ENCODE assay signal across 8 cellular contexts in the genomic region with DNA sequence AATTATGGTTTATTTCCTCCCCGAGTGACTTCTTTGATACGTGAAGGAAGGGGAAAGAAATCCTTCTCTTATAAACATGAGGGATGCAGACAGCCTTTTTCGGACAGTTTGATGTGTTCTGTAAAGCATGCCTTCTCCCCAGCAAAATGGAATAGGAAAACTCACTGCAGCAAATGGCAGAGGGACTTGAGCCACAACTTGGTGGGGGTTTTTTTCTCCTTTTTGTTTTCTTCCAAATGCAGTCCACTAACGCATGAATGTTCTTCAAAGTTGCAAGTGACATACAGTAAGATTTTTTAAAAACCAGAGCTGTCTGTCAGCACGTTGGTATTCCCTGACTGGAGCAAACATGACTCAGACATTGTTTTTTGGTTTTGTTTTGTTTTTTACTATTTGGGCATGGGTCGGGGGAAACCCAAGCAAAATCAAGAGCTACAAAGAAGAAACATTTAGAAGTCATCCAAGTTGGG. TPM values are rescaled to one million over a fixed set of nuclear protein-coding genes. Genes with fewer than 3 reads are reported as not detected.
DNase-seq lines count a peak whose midpoint lies in the region; ATAC-seq, FAIRE-seq and TF ChIP-seq lines count a peak whose summit lies in the region.

No MANE protein-coding gene starts in this region.

- peak overlapping the region in 9 of 10 donors; percentile 87 to 93 (median 91) for H3K27ac ChIP-seq in heart right ventricle
- H3K27ac ChIP-seq in breast epithelium, result peak overlapping the region; percentile 83 to 92
- peak overlapping the region; percentile 80 for H3K27ac ChIP-seq in mesodermal cell (ENCODE audit: low read depth, low read length, severe bottlenecking)
- peak overlapping the region in 1 of 2 donors; percentile 9 for H3K27ac ChIP-seq in aorta (ENCODE audit: low read depth in 1 of 2, low read length in 2 of 2)

- no peak for FAIRE-seq in HTR-8/SVneo (lab: Jason Lieb, UNC)

- DNase-seq in heart right ventricle (no peak), left ventricle myocardium superior (no peak), breast epithelium (ENCODE audit: low spot score in 2 of 2) (no peak), aorta (no peak), DMS 273 (lab: John Stamatoyannopoulos, UW; ENCODE audit: unreplicated experiment) (no peak), HTR-8/SVneo (ENCODE audit: insufficient read length, low spot score) (no peak)
- DNase-seq in stimulated activated CD4-positive, alpha-beta T cell treated with anti-CD3 and anti-CD28 coated beads, Interleukin-2, amount 100 ng/mL, for 48 hours, result no peak

- no peaks in the 10 kb centered on the region for H3K9me3 ChIP-seq in heart right ventricle
- no peaks in the 10 kb centered on the region for H3K9me3 ChIP-seq in breast epithelium
- H3K9me3 ChIP-seq in mesodermal cell (ENCODE audit: control insufficient read depth, low read length), result no peaks in the 10 kb centered on the region
- H3K9me3 ChIP-seq in aorta (ENCODE audit: control insufficient read depth, low read length), result no peaks in the 10 kb centered on the region

- WGBS in heart right ventricle, 2 donors, result 2 to 3% methylated on average over 6 of the region's 6 CpGs
- 7 to 14% methylated on average over 2 to 3 of the region's 6 CpGs for WGBS in mesodermal cell (ENCODE audit: insufficient coverage in 2 of 2), 2 experiments
- 0% methylated on average over 6 of the region's 6 CpGs for WGBS in aorta, 2 donors

- peaks cover 0 to 59% (median 23%) of the 10 kb centered on the region in 9 donors for H3K4me1 ChIP-seq in heart right ventricle
- H3K4me1 ChIP-seq in breast epithelium, result no peaks in the 10 kb centered on the region
- peaks cover 5% of the 10 kb centered on the region for H3K4me1 ChIP-seq in mesodermal cell (ENCODE audit: control insufficient read depth, insufficient read depth, low read length, poor library complexity, severe bottlenecking)
- peaks cover 0 to 1% of the 10 kb centered on the region in 2 donors for H3K4me1 ChIP-seq in aorta (ENCODE audit: control insufficient read depth in 1 of 2, insufficient read depth in 2 of 2, low read length in 2 of 2)

- H3K4me3 ChIP-seq in heart right ventricle (peak overlapping the region; percentile 37 to 93 (median 84)), breast epithelium (peak overlapping the region; percentile 91 to 95 (median 92)), mesodermal cell (ENCODE audit: extremely low read depth, insufficient read depth, low read length, poor library complexity, severe bottlenecking) (peak overlapping the region; percentile 80), aorta (ENCODE audit: low read length in 2 of 2) (peak overlapping the region; percentile 51 to 81)

- no peaks in the 10 kb centered on the region for H3K36me3 ChIP-seq in heart right ventricle
- no peaks in the 10 kb centered on the region for H3K36me3 ChIP-seq in breast epithelium
- peaks cover 4% of the 10 kb centered on the region for H3K36me3 ChIP-seq in mesodermal cell (ENCODE audit: control insufficient read depth, insufficient read depth, low read length)
- peaks cover 0 to 1% of the 10 kb centered on the region in 2 donors for H3K36me3 ChIP-seq in aorta (ENCODE audit: control insufficient read depth in 1 of 2, insufficient read depth in 2 of 2, low read length in 1 of 2)

- no peak for ATAC-seq in heart right ventricle
- no peak for ATAC-seq in left ventricle myocardium superior
- ATAC-seq in aorta (ENCODE audit: low FRiP score), result no peak

- intact Hi-C loops in heart right ventricle (cut with DNase I), result loop anchor here in 3 of 10 donors (5.0 to 10.0 kb wide), 3 partner anchors 135 to 195 kb away; a partner anchor contains a TSS
- intact Hi-C loops in left ventricle myocardium superior (cut with micrococcal nuclease), result no loop called here
- intact Hi-C loops in breast epithelium (cut with DNase I; ENCODE audit: low total_unique reads), result no loop called here
- intact Hi-C loops in aorta (cut with DNase I), result no loop called here

- TF ChIP-seq CTCF in heart right ventricle (IDR thresholded peaks at IDR 0.05) (no peak), breast epithelium (IDR thresholded peaks at IDR 0.05) (no peak)

- H3K27me3 ChIP-seq in heart right ventricle (no peaks in the 10 kb centered on the region), breast epithelium (no peaks in the 10 kb centered on the region), aorta (ENCODE audit: control insufficient read depth in 1 of 2, insufficient read depth in 2 of 2, low read length in 1 of 2) (no peaks in the 10 kb centered on the region)

- no peak for TF ChIP-seq POLR2A in breast epithelium (IDR thresholded peaks at IDR 0.05)

RNA-seq across cellular contexts. Expression of a gene that starts 0.6 kb away (rescaled TPM):
- total RNA-seq in heart right ventricle (10 to 100 TPM; 18.6 to 30.0 (median 22.6) TPM), left ventricle myocardium superior (15.8 TPM), breast epithelium (10 to 100 TPM; 36.1 to 74.6 (median 50.1) TPM), aorta (10 to 100 TPM; 78.0 to 92.4 TPM)
- polyA plus RNA-seq in heart right ventricle (10 to 100 TPM in 1 of 2 donors, 1 to 10 TPM in 1; 7.8 to 45.4 TPM), aorta (10 to 100 TPM; 17.4 to 17.5 TPM)
- 50.8 TPM for polyA plus RNA-seq in mesodermal cell (2013, experiment 1 of 2)
- 59.1 TPM for polyA plus RNA-seq in mesodermal cell (2013, experiment 2 of 2)
